In the genomic region with DNA sequence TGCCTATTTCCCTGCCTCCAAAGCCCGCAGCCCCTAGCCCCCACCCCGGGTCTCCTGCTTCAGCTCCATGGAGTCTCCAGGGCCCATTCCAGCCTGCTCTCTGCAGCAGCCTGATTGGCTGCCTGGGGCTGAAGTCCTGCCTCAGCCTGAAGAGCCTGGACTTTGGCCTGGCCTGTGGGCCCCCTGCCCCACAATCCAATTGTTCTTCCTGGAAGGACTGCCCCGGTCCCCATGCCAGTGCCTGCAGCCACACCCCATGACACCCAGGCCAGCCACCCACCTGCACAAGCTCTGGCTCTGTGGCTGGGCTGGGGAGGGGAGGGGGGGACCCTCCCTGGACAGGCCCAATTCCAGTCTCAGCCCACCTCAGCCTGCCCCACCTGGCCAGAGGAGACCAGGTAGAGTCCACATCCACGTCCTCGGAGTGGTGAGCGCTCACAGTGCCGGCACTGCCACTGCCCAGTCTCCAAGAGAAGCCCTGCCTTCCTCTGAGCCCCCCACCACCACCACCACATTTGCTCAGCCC, we compare ENCODE assay signal across 1 cellular context.
TF ChIP-seq lines count a peak whose summit lies in the region.

No MANE protein-coding gene starts in this region.

TF ChIP-seq in HepG2, 621 proteins besides CTCF, POLR2A, EP300 and RAD21 (continued from another document and continues in another):
- TF ChIP-seq MLXIP (CRISPR knock-in tag; IDR thresholded peaks at IDR 0.05; ENCODE audit: borderline replicate concordance) (no peak), ZNF317 (CRISPR knock-in tag; IDR thresholded peaks at IDR 0.05) (0 out of 2 replicates have a peak, but pooled peaks have one; percentile 51), FOXC1 (CRISPR knock-in tag; IDR thresholded peaks at IDR 0.05; ENCODE audit: borderline replicate concordance) (no peak; the same call in 1 of the 2 replicates), RXRB (CRISPR knock-in tag; IDR thresholded peaks at IDR 0.05; ENCODE audit: borderline replicate concordance) (peak; percentile 79), HINFP (CRISPR knock-in tag; IDR thresholded peaks at IDR 0.05; ENCODE audit: low read depth) (peak; percentile 66; the same call in 1 of the 2 replicates), ZNF775 (CRISPR knock-in tag; IDR thresholded peaks at IDR 0.05; ENCODE audit: borderline replicate concordance) (no peak), REPIN1 (CRISPR knock-in tag; IDR thresholded peaks at IDR 0.05; ENCODE audit: borderline replicate concordance, low read depth) (peak; percentile 82; the same call in 1 of the 2 replicates), DPF2 (CRISPR knock-in tag; IDR thresholded peaks at IDR 0.05; ENCODE audit: borderline replicate concordance, low read depth) (0 out of 2 replicates have a peak, but pooled peaks have one; percentile 56), ZMYM4 (CRISPR knock-in tag; IDR thresholded peaks at IDR 0.05) (peak; percentile 76), ZNF143 (CRISPR knock-in tag; IDR thresholded peaks at IDR 0.05) (peak; percentile 84), THAP11 (CRISPR knock-in tag; IDR thresholded peaks at IDR 0.05) (peak; percentile 86), ZNF713 (CRISPR knock-in tag; IDR thresholded peaks at IDR 0.05) (no peak; the same call in 1 of the 2 replicates), CBX2 (IDR thresholded peaks at IDR 0.05; ENCODE audit: low read depth, low read length) (no peak), CBX2 (CRISPR knock-in tag; IDR thresholded peaks at IDR 0.05; ENCODE audit: low read depth) (no peak), GMEB1 (CRISPR knock-in tag; IDR thresholded peaks at IDR 0.05; ENCODE audit: borderline replicate concordance) (no peak; the same call in 1 of the 2 replicates), MIXL1 (CRISPR knock-in tag; IDR thresholded peaks at IDR 0.05) (peak; percentile 81), KIAA2018 (CRISPR knock-in tag; IDR thresholded peaks at IDR 0.05; ENCODE audit: borderline replicate concordance) (no peak), ZNF614 (CRISPR knock-in tag; IDR thresholded peaks at IDR 0.05; ENCODE audit: borderline replicate concordance) (peak; percentile 63; the same call in 1 of the 2 replicates), ZFX (CRISPR knock-in tag; IDR thresholded peaks at IDR 0.05; ENCODE audit: low read depth) (peak; percentile 91), CENPX (CRISPR knock-in tag; IDR thresholded peaks at IDR 0.05) (no peak), HNRNPL (IDR thresholded peaks at IDR 0.05; ENCODE audit: low read depth, low read length) (peak; percentile 98)
- TF ChIP-seq, protein P1, sequence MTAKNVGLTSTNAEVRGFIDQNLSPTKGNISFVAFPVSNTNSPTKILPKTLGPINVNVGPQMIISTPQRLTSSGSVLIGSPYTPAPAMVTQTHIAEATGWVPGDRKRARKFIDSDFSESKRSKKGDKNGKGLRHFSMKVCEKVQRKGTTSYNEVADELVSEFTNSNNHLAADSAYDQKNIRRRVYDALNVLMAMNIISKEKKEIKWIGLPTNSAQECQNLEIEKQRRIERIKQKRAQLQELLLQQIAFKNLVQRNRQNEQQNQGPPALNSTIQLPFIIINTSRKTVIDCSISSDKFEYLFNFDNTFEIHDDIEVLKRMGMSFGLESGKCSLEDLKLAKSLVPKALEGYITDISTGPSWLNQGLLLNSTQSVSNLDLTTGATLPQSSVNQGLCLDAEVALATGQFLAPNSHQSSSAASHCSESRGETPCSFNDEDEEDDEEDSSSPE (CRISPR knock-in tag; IDR thresholded peaks at IDR 0.05) = no peak
- TF ChIP-seq, protein P2, sequence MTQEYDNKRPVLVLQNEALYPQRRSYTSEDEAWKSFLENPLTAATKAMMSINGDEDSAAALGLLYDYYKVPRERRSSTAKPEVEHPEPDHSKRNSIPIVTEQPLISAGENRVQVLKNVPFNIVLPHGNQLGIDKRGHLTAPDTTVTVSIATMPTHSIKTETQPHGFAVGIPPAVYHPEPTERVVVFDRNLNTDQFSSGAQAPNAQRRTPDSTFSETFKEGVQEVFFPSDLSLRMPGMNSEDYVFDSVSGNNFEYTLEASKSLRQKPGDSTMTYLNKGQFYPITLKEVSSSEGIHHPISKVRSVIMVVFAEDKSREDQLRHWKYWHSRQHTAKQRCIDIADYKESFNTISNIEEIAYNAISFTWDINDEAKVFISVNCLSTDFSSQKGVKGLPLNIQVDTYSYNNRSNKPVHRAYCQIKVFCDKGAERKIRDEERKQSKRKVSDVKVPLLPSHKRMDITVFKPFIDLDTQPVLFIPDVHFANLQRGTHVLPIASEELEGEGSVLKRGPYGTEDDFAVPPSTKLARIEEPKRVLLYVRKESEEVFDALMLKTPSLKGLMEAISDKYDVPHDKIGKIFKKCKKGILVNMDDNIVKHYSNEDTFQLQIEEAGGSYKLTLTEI (CRISPR knock-in tag; conservative IDR thresholded peaks at IDR 0.05) = no peak
- TF ChIP-seq, protein P3, sequence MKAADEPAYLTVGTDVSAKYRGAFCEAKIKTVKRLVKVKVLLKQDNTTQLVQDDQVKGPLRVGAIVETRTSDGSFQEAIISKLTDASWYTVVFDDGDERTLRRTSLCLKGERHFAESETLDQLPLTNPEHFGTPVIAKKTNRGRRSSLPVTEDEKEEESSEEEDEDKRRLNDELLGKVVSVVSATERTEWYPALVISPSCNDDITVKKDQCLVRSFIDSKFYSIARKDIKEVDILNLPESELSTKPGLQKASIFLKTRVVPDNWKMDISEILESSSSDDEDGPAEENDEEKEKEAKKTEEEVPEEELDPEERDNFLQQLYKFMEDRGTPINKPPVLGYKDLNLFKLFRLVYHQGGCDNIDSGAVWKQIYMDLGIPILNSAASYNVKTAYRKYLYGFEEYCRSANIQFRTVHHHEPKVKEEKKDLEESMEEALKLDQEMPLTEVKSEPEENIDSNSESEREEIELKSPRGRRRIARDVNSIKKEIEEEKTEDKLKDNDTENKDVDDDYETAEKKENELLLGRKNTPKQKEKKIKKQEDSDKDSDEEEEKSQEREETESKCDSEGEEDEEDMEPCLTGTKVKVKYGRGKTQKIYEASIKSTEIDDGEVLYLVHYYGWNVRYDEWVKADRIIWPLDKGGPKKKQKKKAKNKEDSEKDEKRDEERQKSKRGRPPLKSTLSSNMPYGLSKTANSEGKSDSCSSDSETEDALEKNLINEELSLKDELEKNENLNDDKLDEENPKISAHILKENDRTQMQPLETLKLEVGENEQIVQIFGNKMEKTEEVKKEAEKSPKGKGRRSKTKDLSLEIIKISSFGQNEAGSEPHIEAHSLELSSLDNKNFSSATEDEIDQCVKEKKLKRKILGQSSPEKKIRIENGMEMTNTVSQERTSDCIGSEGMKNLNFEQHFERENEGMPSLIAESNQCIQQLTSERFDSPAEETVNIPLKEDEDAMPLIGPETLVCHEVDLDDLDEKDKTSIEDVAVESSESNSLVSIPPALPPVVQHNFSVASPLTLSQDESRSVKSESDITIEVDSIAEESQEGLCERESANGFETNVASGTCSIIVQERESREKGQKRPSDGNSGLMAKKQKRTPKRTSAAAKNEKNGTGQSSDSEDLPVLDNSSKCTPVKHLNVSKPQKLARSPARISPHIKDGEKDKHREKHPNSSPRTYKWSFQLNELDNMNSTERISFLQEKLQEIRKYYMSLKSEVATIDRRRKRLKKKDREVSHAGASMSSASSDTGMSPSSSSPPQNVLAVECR (CRISPR knock-in tag; IDR thresholded peaks at IDR 0.05; ENCODE audit: borderline replicate concordance) = peak; percentile 75; the same call in 1 of the 2 replicates
